Comparison of ENCODE assay signal across 8 cellular contexts in the genomic region with DNA sequence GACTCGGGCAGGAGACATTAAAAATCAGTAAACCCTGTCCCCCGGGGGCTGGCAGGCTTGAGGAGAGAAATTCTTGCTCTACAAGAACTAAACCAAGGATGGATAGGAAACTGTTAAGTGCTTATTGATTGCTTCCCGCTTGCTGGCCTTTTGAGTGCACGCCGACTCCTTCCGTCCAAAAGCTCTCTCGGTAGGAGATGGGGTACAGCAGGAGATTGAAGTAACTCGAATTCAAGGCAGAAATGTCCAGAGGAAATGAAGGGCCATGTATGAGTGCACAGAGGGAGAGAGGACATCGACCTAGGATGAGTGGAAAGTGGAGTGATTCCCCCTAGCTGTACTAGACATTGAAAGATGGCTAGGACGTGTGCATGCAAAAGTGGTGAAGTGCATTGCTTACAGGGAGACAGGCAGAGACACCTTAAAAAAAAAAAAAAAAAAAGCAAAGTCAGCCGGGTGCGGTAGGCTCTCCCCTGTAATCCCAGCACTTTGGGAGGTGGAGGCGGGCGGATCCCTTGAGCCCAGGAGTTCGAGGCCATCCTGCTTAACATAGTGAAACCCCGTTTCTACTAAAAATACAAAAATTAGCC. TPM values are rescaled to one million over a fixed set of nuclear protein-coding genes. Genes with fewer than 3 reads are reported as not detected.
A peak's percentile ranks its signal among the peaks of the same experiment; 100 is the strongest.
DNase-seq lines count a peak whose midpoint lies in the region; ATAC-seq lines count a peak whose summit lies in the region.

No MANE protein-coding gene starts in this region.

- peaks cover 10% of the 10 kb centered on the region for H3K27me3 Mint-ChIP-seq in activated T-helper 2 cell treated with anti-CD3 and anti-CD28 coated beads, Interferon-gamma antibody, Interleukin-2, Interleukin-4, amounts not matched to agents 10 μg/mL and 5 μg/mL and 100 μg/mL, durations not matched to agents 14 hours and 24 hours and 36 hours (ENCODE audit: low read depth)

- DNase-seq in Caki2 (ENCODE audit: low read depth) = peak; percentile 34
- peak; percentile 33 for DNase-seq in HT1080 (ENCODE audit: low read depth)
- no peak for DNase-seq in activated T-helper 2 cell treated with anti-CD3 and anti-CD28 coated beads, Interferon-gamma antibody, Interleukin-2, Interleukin-4, amounts not matched to agents 10 μg/mL and 5 μg/mL and 100 μg/mL, durations not matched to agents 14 hours and 24 hours and 36 hours (ENCODE audit: low spot score)
- no peak for DNase-seq in left cardiac atrium
- no peak for DNase-seq in activated effector memory CD4-positive, alpha-beta T cell treated with Interleukin-2 at 50 U/mL for 16 hours

- peak overlapping the region; percentile 82 for H3K4me3 ChIP-seq in rectal smooth muscle tissue (ENCODE audit: low read length)

- peak overlapping the region; percentile 92 for H3K4me3 Mint-ChIP-seq in activated T-helper 2 cell treated with anti-CD3 and anti-CD28 coated beads, Interferon-gamma antibody, Interleukin-2, Interleukin-4, amounts not matched to agents 10 μg/mL and 5 μg/mL and 100 μg/mL, durations not matched to agents 14 hours and 24 hours and 36 hours (ENCODE audit: low read depth)

- intact Hi-C loops in activated T-helper 2 cell treated with anti-CD3 and anti-CD28 coated beads, Interferon-gamma antibody, Interleukin-2, Interleukin-4, amounts not matched to agents 10 μg/mL and 5 μg/mL and 100 μg/mL, durations not matched to agents 14 hours and 24 hours and 36 hours (cut with micrococcal nuclease) = loop anchor here (2.0 to 5.0 kb wide), 2 partner anchors 29 to 115 kb away; no protein-coding TSS in a partner anchor
- intact Hi-C loops in left cardiac atrium (cut with DNase I) = no loop called here

- no peaks in the 10 kb centered on the region for H3K27me3 ChIP-seq in rectal smooth muscle tissue (ENCODE audit: control insufficient read depth, insufficient read depth, low read length)

- H3K9ac ChIP-seq in rectal smooth muscle tissue (ENCODE audit: low read length) = peak overlapping the region; percentile 80

- H3K4me1 Mint-ChIP-seq in activated T-helper 2 cell treated with anti-CD3 and anti-CD28 coated beads, Interferon-gamma antibody, Interleukin-2, Interleukin-4, amounts not matched to agents 10 μg/mL and 5 μg/mL and 100 μg/mL, durations not matched to agents 14 hours and 24 hours and 36 hours (ENCODE audit: low read depth) = peaks cover 38% of the 10 kb centered on the region

- in situ Hi-C loops in Caki2 (cut with HindIII; ENCODE audit: low pct_unique_long_range_greater_than_20kb, low sequenced_read_pairs) = no loop called here

- no peaks in the 10 kb centered on the region for H3K9me3 Mint-ChIP-seq in activated T-helper 2 cell treated with anti-CD3 and anti-CD28 coated beads, Interferon-gamma antibody, Interleukin-2, Interleukin-4, amounts not matched to agents 10 μg/mL and 5 μg/mL and 100 μg/mL, durations not matched to agents 14 hours and 24 hours and 36 hours

- H3K27ac Mint-ChIP-seq in activated T-helper 2 cell treated with anti-CD3 and anti-CD28 coated beads, Interferon-gamma antibody, Interleukin-2, Interleukin-4, amounts not matched to agents 10 μg/mL and 5 μg/mL and 100 μg/mL, durations not matched to agents 14 hours and 24 hours and 36 hours = peak overlapping the region; percentile 67

- H3K27ac ChIP-seq in rectal smooth muscle tissue (ENCODE audit: low read depth, low read length) = peak overlapping the region; percentile 72

- H3K4me1 ChIP-seq in rectal smooth muscle tissue (ENCODE audit: control insufficient read depth, insufficient read depth, low read length) = peaks cover 2% of the 10 kb centered on the region

- ATAC-seq in left cardiac atrium (peak; percentile 4 to 33), HG02678 (IDR thresholded peaks at IDR 0.05; ENCODE audit: unreplicated experiment) (no peak), HG03175 (IDR thresholded peaks at IDR 0.05; ENCODE audit: unreplicated experiment) (no peak)

- peaks cover 3% of the 10 kb centered on the region for H3K36me3 Mint-ChIP-seq in activated T-helper 2 cell treated with anti-CD3 and anti-CD28 coated beads, Interferon-gamma antibody, Interleukin-2, Interleukin-4, amounts not matched to agents 10 μg/mL and 5 μg/mL and 100 μg/mL, durations not matched to agents 14 hours and 24 hours and 36 hours (ENCODE audit: low read depth)

- no peaks in the 10 kb centered on the region for H3K36me3 ChIP-seq in rectal smooth muscle tissue (ENCODE audit: control insufficient read depth, insufficient read depth, low read length)

RNA-seq across cellular contexts. Expression of gene RECK, which starts 1.0 kb away (rescaled TPM):
- 5.4 and 7.8 TPM in 2 replicates for total RNA-seq in Caki2 (2014; rRNA removed; shearing (Covaris generic); ENCODE audit: low replicate concordance)
- 5.2 and 7.5 TPM in 2 replicates for total RNA-seq in HT1080 (2014; rRNA removed; shearing (Covaris generic))
- polyA plus RNA-seq in HT1080 (2015; cell fraction: cytosol; rRNA removed) = 4.8 and 6.8 TPM in 2 replicates
- polyA plus RNA-seq in HT1080 (2015; cell fraction: nucleus; rRNA removed) = 3.9 and 4.0 TPM in 2 replicates
- total RNA-seq in activated T-helper 2 cell treated with anti-CD3 and anti-CD28 coated beads, Interferon-gamma antibody, Interleukin-2, Interleukin-4, amounts not matched to agents 10 μg/mL and 5 μg/mL and 100 μg/mL, durations not matched to agents 14 hours and 24 hours and 36 hours = 5.3 and 5.9 TPM in 2 replicates
- 1 to 10 TPM; 8.1 to 8.9 TPM for total RNA-seq in left cardiac atrium

Comparison
In these comparisons a context has a peak if more than half of its experiments do, and no peak if none do; other contexts are left out.
1. DNase-seq: peak in Caki2 (single experiment) and HT1080 (single experiment); none in activated T-helper 2 cell treated with anti-CD3 and anti-CD28 coated beads, Interferon-gamma antibody, Interleukin-2, Interleukin-4, amounts not matched to agents 10 μg/mL and 5 μg/mL and 100 μg/mL, durations not matched to agents 14 hours and 24 hours and 36 hours (single experiment), left cardiac atrium (single experiment) and activated effector memory CD4-positive, alpha-beta T cell treated with Interleukin-2 at 50 U/mL for 16 hours (single experiment).
2. ATAC-seq: peak in left cardiac atrium (2 of 2); none in HG02678 (single experiment) and HG03175 (single experiment).